In the genomic region with DNA sequence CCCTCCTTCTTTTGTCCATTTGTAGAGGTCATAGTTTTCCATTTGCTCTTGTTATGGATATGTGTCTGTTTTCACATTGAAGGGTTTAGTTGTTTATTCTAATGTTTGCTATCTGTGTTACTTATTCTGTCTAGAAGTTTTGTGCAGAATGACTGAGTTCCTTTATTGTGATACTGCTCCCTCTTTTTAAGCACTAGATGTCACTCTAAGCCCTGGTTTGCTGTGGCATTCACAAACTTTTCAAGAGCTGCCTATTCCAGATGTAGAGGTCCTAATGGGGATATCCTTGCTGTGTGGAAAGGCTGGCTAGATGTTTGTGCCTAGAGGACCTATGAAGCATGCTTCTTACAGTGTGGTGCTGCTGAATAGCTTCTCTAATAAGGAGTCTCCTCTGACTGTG, we compare ENCODE assay signal across 1 cellular context.
TF ChIP-seq lines count a peak whose summit lies in the region.

No MANE protein-coding gene starts in this region.

TF ChIP-seq in GM12878, 131 proteins besides CTCF, POLR2A, EP300 and RAD21 (continued from another document):
- TF ChIP-seq, protein P1, sequence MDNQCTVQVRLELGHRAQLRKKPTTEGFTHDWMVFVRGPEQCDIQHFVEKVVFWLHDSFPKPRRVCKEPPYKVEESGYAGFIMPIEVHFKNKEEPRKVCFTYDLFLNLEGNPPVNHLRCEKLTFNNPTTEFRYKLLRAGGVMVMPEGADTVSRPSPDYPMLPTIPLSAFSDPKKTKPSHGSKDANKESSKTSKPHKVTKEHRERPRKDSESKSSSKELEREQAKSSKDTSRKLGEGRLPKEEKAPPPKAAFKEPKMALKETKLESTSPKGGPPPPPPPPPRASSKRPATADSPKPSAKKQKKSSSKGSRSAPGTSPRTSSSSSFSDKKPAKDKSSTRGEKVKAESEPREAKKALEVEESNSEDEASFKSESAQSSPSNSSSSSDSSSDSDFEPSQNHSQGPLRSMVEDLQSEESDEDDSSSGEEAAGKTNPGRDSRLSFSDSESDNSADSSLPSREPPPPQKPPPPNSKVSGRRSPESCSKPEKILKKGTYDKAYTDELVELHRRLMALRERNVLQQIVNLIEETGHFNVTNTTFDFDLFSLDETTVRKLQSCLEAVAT (IDR thresholded peaks at IDR 0.05), result no peak
- TF ChIP-seq, protein P2, sequence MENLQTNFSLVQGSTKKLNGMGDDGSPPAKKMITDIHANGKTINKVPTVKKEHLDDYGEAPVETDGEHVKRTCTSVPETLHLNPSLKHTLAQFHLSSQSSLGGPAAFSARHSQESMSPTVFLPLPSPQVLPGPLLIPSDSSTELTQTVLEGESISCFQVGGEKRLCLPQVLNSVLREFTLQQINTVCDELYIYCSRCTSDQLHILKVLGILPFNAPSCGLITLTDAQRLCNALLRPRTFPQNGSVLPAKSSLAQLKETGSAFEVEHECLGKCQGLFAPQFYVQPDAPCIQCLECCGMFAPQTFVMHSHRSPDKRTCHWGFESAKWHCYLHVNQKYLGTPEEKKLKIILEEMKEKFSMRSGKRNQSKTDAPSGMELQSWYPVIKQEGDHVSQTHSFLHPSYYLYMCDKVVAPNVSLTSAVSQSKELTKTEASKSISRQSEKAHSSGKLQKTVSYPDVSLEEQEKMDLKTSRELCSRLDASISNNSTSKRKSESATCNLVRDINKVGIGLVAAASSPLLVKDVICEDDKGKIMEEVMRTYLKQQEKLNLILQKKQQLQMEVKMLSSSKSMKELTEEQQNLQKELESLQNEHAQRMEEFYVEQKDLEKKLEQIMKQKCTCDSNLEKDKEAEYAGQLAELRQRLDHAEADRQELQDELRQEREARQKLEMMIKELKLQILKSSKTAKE (IDR thresholded peaks at IDR 0.05; ENCODE audit: low read depth, poor library complexity, severe bottlenecking), result no peak
- TF ChIP-seq SUPT20H (IDR thresholded peaks at IDR 0.05; ENCODE audit: borderline replicate concordance, control insufficient read depth, low read depth, low read length) (no peak), MEF2A (IDR thresholded peaks at IDR 0.05; ENCODE audit: insufficient read depth, low read depth, low read length) (no peak), ETV6 (conservative IDR thresholded peaks at IDR 0.05 in 1 of 2, IDR thresholded peaks at IDR 0.05 in 1 of 2; ENCODE audit: borderline replicate concordance in 1 of 2, low read depth in 1 of 2) (no peak), SPI1 (IDR thresholded peaks at IDR 0.05; ENCODE audit: borderline replicate concordance, insufficient read depth, low read depth, low read length) (no peak)
- TF ChIP-seq, protein P3, sequence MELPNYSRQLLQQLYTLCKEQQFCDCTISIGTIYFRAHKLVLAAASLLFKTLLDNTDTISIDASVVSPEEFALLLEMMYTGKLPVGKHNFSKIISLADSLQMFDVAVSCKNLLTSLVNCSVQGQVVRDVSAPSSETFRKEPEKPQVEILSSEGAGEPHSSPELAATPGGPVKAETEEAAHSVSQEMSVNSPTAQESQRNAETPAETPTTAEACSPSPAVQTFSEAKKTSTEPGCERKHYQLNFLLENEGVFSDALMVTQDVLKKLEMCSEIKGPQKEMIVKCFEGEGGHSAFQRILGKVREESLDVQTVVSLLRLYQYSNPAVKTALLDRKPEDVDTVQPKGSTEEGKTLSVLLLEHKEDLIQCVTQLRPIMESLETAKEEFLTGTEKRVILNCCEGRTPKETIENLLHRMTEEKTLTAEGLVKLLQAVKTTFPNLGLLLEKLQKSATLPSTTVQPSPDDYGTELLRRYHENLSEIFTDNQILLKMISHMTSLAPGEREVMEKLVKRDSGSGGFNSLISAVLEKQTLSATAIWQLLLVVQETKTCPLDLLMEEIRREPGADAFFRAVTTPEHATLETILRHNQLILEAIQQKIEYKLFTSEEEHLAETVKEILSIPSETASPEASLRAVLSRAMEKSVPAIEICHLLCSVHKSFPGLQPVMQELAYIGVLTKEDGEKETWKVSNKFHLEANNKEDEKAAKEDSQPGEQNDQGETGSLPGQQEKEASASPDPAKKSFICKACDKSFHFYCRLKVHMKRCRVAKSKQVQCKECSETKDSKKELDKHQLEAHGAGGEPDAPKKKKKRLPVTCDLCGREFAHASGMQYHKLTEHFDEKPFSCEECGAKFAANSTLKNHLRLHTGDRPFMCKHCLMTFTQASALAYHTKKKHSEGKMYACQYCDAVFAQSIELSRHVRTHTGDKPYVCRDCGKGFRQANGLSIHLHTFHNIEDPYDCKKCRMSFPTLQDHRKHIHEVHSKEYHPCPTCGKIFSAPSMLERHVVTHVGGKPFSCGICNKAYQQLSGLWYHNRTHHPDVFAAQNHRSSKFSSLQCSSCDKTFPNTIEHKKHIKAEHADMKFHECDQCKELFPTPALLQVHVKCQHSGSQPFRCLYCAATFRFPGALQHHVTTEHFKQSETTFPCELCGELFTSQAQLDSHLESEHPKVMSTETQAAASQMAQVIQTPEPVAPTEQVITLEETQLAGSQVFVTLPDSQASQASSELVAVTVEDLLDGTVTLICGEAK (IDR thresholded peaks at IDR 0.05; ENCODE audit: borderline replicate concordance), result no peak
